8 cellular contexts compared by ENCODE assay signal in genomic region chr5:42950091-42950465, GRCh38.
DNase-seq lines count a peak whose midpoint lies in the region; ATAC-seq, FAIRE-seq and TF ChIP-seq lines count a peak whose summit lies in the region.

No MANE protein-coding gene starts in this region.

- peak overlapping the region; percentile 67 for H3K9ac ChIP-seq in keratinocyte (ENCODE audit: control insufficient read depth, extremely low read depth, insufficient read depth, low read length)

- H3K4me1 ChIP-seq in keratinocyte (ENCODE audit: control insufficient read depth, extremely low read depth, insufficient read depth, low read length): peaks cover 20% of the 10 kb centered on the region
- H3K4me1 ChIP-seq in tibial nerve: peaks cover 0 to 52% (median 6%) of the 10 kb centered on the region in 4 donors

- intact Hi-C loops in activated naive CD4-positive, alpha-beta T cell treated with anti-CD3 and anti-CD28 coated beads for 36 hours (cut with micrococcal nuclease): loop anchor here (1.0 to 10.0 kb wide), 11 partner anchors 19 to 605 kb away; partner anchors contain the start of genes ANXA2R, CCDC152, PAIP1 and ZNF131

- H3K4me3 ChIP-seq in keratinocyte (ENCODE audit: control insufficient read depth in 2 of 3, extremely low read depth in 1 of 3, insufficient read depth in 2 of 3, low read depth in 1 of 3, low read length in 3 of 3): peak overlapping the region in 2 of 3 experiments; percentile 7 to 47
- H3K4me3 ChIP-seq in tibial nerve: peak overlapping the region; percentile 50 to 66 (median 60)

- H3K79me2 ChIP-seq in keratinocyte (ENCODE audit: control insufficient read depth, insufficient read depth, low read length): no peaks in the 10 kb centered on the region

- no peak for FAIRE-seq in keratinocyte (lab: Jason Lieb, UNC)

- ATAC-seq in activated CD8-positive, alpha-beta T cell treated with anti-CD3 and anti-CD28 coated beads, Interleukin-2, amount 10 ng/mL, durations not matched to agents 7 days and 5 days: no peak
- ATAC-seq in GM21825 (IDR thresholded peaks at IDR 0.05; ENCODE audit: unreplicated experiment): no peak

- CTCF ChIA-PET in activated naive CD4-positive, alpha-beta T cell treated with anti-CD3 and anti-CD28 coated beads for 36 hours (lab: Charles Lee): interaction anchor here (1.0 to 4.3 kb wide), 12 partner anchors 12 to 174 kb away, joined by 3 to 32 read pairs (median 4); no protein-coding TSS in a partner anchor
- CTCF ChIA-PET in activated CD8-positive, alpha-beta T cell treated with anti-CD3 and anti-CD28 coated beads, Interleukin-2, amount 10 ng/mL, durations not matched to agents 7 days and 5 days (lab: Charles Lee): interaction anchor here (0.7 to 5.7 kb wide), 20 partner anchors 10 to 535 kb away, joined by 3 to 85 read pairs (median 5); no protein-coding TSS in a partner anchor

- no peaks in the 10 kb centered on the region for H4K20me1 ChIP-seq in keratinocyte (ENCODE audit: control insufficient read depth, extremely low read depth, insufficient read depth, low read length)

- H3K27ac ChIP-seq in keratinocyte (ENCODE audit: control insufficient read depth, insufficient read depth, low read length) (peak overlapping the region; percentile 82), tibial nerve (peak overlapping the region; percentile 82 to 96 (median 93))

- peak overlapping the region; percentile 84 for H3K4me2 ChIP-seq in keratinocyte (ENCODE audit: control insufficient read depth, extremely low read depth, insufficient read depth, low read depth, low read length)

- peak overlapping the region; percentile 59 for H2AFZ ChIP-seq in keratinocyte (ENCODE audit: control insufficient read depth, low read length)

- peaks cover 11% of the 10 kb centered on the region for H3K9me3 Mint-ChIP-seq in activated naive CD4-positive, alpha-beta T cell treated with anti-CD3 and anti-CD28 coated beads for 36 hours
- peaks cover 14% of the 10 kb centered on the region for H3K9me3 Mint-ChIP-seq in activated CD8-positive, alpha-beta T cell treated with anti-CD3 and anti-CD28 coated beads, Interleukin-2, amount 10 ng/mL, durations not matched to agents 7 days and 5 days (ENCODE audit: insufficient read depth)

- no peaks in the 10 kb centered on the region for H3K27me3 Mint-ChIP-seq in activated naive CD4-positive, alpha-beta T cell treated with anti-CD3 and anti-CD28 coated beads for 36 hours (ENCODE audit: low read depth)
- H3K27me3 Mint-ChIP-seq in activated CD8-positive, alpha-beta T cell treated with anti-CD3 and anti-CD28 coated beads, Interleukin-2, amount 10 ng/mL, durations not matched to agents 7 days and 5 days (ENCODE audit: low read depth): no peaks in the 10 kb centered on the region

- peaks cover 11% of the 10 kb centered on the region for H3K36me3 Mint-ChIP-seq in activated naive CD4-positive, alpha-beta T cell treated with anti-CD3 and anti-CD28 coated beads for 36 hours (ENCODE audit: low read depth)
- peaks cover 26% of the 10 kb centered on the region for H3K36me3 Mint-ChIP-seq in activated CD8-positive, alpha-beta T cell treated with anti-CD3 and anti-CD28 coated beads, Interleukin-2, amount 10 ng/mL, durations not matched to agents 7 days and 5 days (ENCODE audit: low read depth)

- no peaks in the 10 kb centered on the region for H3K9me1 ChIP-seq in keratinocyte (ENCODE audit: control insufficient read depth, extremely low read depth, insufficient read depth, low read length)

- POLR2A ChIA-PET in activated CD8-positive, alpha-beta T cell treated with anti-CD3 and anti-CD28 coated beads, Interleukin-2, amount 10 ng/mL, durations not matched to agents 7 days and 5 days (lab: Charles Lee): interaction anchor here (0.6 to 7.0 kb wide), 26 partner anchors 10 to 654 kb away, joined by 3 to 288 read pairs (median 4); partner anchors contain the start of genes ANXA2R, NNT, TMEM267 and ZNF131

- H3K27me3 ChIP-seq in keratinocyte (ENCODE audit: control insufficient read depth, extremely low read depth, insufficient read depth, low read length): no peaks in the 10 kb centered on the region
- H3K27me3 ChIP-seq in tibial nerve: peaks cover 0 to 52% of the 10 kb centered on the region in 2 donors

- H3K4me3 Mint-ChIP-seq in activated naive CD4-positive, alpha-beta T cell treated with anti-CD3 and anti-CD28 coated beads for 36 hours: peak overlapping the region; percentile 87
- H3K4me3 Mint-ChIP-seq in activated CD8-positive, alpha-beta T cell treated with anti-CD3 and anti-CD28 coated beads, Interleukin-2, amount 10 ng/mL, durations not matched to agents 7 days and 5 days: peak overlapping the region; percentile 96

- H3K36me3 ChIP-seq in keratinocyte (ENCODE audit: control insufficient read depth in 2 of 2, extremely low read depth in 1 of 2, insufficient read depth in 2 of 2, low read length in 2 of 2) (no peaks in the 10 kb centered on the region), tibial nerve (no peaks in the 10 kb centered on the region)

- dilution Hi-C loops in keratinocyte (cut with MboI; ENCODE audit: extremely low pct_ligation_motif_present, low sequenced_read_pairs): no loop called here

- in situ Hi-C loops in GM13976 (cut with MboI; ENCODE audit: low sequenced_read_pairs, unreplicated experiment): no loop called here

- H3K27ac Mint-ChIP-seq in activated naive CD4-positive, alpha-beta T cell treated with anti-CD3 and anti-CD28 coated beads for 36 hours: no peak overlapping the region
- peak overlapping the region; percentile 100 for H3K27ac Mint-ChIP-seq in activated CD8-positive, alpha-beta T cell treated with anti-CD3 and anti-CD28 coated beads, Interleukin-2, amount 10 ng/mL, durations not matched to agents 7 days and 5 days

- no peak for TF ChIP-seq POLR2A in tibial nerve (IDR thresholded peaks at IDR 0.05)

- H3K9me3 ChIP-seq in keratinocyte (ENCODE audit: control insufficient read depth, low read depth, low read length) (peaks cover 25% of the 10 kb centered on the region), tibial nerve (peaks cover 0 to 22% (median 0%) of the 10 kb centered on the region in 4 donors)

- no peak for DNase-seq in activated naive CD4-positive, alpha-beta T cell treated with anti-CD3 and anti-CD28 coated beads for 36 hours
- no peak for DNase-seq in activated naive CD4-positive, alpha-beta T cell treated with Interleukin-2 at 50 U/mL for 16 hours
- DNase-seq in activated CD8-positive, alpha-beta T cell treated with anti-CD3 and anti-CD28 coated beads, Interleukin-2, amount 10 ng/mL, durations not matched to agents 7 days and 5 days: no peak
- no peak for DNase-seq in keratinocyte (ENCODE audit: low read depth, low spot score)
- no peak for DNase-seq in tibial nerve (ENCODE audit: low spot score in 2 of 2)
- DNase-seq in NCI-H526 (lab: John Stamatoyannopoulos, UW): no peak
- DNase-seq in GM13976 (ENCODE audit: low spot score): no peak

- H3K4me1 Mint-ChIP-seq in activated naive CD4-positive, alpha-beta T cell treated with anti-CD3 and anti-CD28 coated beads for 36 hours (ENCODE audit: low read depth): peaks cover 9% of the 10 kb centered on the region
- H3K4me1 Mint-ChIP-seq in activated CD8-positive, alpha-beta T cell treated with anti-CD3 and anti-CD28 coated beads, Interleukin-2, amount 10 ng/mL, durations not matched to agents 7 days and 5 days (ENCODE audit: low read depth): peaks cover 45% of the 10 kb centered on the region

- WGBS in tibial nerve, 2 donors: 20 to 31% methylated on average over 7 of the region's 7 CpGs

- no peak for TF ChIP-seq CTCF in keratinocyte (optimal IDR thresholded peaks at IDR 0.05 in 1 of 3, IDR thresholded peaks at IDR 0.05 in 1 of 3, conservative IDR thresholded peaks at IDR 0.05 in 1 of 3; ENCODE audit: extremely low read depth in 1 of 3, insufficient read depth in 2 of 3, low read length in 3 of 3)
- no peak for TF ChIP-seq CTCF in tibial nerve (IDR thresholded peaks at IDR 0.05)
- TF ChIP-seq CTCF in GM13976 (IDR thresholded peaks at IDR 0.05; ENCODE audit: borderline replicate concordance, control extremely low read depth, extremely low read depth, insufficient read depth, missing control alignments): no peak

- TF ChIP-seq EP300 in tibial nerve (IDR thresholded peaks at IDR 0.05): no peak
